15 cellular contexts compared by ENCODE assay signal in the genomic region with DNA sequence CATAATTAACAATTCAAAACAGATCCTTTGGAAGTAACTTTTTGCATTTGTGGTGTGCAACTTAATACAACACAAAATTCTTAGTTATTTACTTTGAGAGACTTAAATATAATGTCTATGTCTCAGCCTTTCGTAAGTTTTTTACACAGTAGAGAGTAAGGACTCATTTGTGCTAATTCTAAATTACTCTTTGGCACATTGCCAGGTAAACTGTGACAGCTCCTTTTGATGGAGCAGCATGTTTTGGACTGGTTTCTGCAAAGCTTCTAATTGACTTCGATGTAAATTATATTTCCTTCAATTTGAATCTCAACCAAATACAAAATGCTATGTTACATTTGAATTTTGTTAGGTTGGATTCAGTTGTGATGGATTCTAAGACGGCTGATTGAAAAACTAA.
DNase-seq lines count a peak whose midpoint lies in the region; ATAC-seq lines count a peak whose summit lies in the region.
"Had no signal": no experiment of that assay in that cellular context is flagged by ENCODE, and none has a peak within 500 bp of the region (broad histone marks: within the 10 kb centered on the region; RNA-seq: fewer than 3 reads in every experiment).

No MANE protein-coding gene starts in this region.

- DNase-seq in NCI-H1417 (lab: John Stamatoyannopoulos, UW) = peak in 2 of 3 experiments; percentile 5 to 64
- no peak for DNase-seq in NCI-H1417 treated with DMSO at 0.1 percent for 48 hours (lab: John Stamatoyannopoulos, UW)
- DNase-seq in NCI-H1105 (lab: John Stamatoyannopoulos, UW) = peak; percentile 18
- peak; percentile 32 for DNase-seq in NCI-H69 (lab: John Stamatoyannopoulos, UW)
- DNase-seq in activated CD8-positive, alpha-beta T cell treated with anti-CD3 and anti-CD28 coated beads, Interleukin-2, amount 10 ng/mL, durations not matched to agents 7 days and 5 days = no peak
- DNase-seq in LoVo (ENCODE audit: low spot score) = no peak
- DNase-seq: Caco-2; CD4-positive, CD25-positive, alpha-beta regulatory T cell; CD8-positive, alpha-beta T cell; DMS153; DND-41; GM23248; H7; HCEC 1CT had no signal

- no peaks in the 10 kb centered on the region for H3K9me3 Mint-ChIP-seq in activated CD8-positive, alpha-beta T cell treated with anti-CD3 and anti-CD28 coated beads, Interleukin-2, amount 10 ng/mL, durations not matched to agents 7 days and 5 days (ENCODE audit: insufficient read depth)
- H3K9me3 Mint-ChIP-seq: CD8-positive, alpha-beta T cell had no signal

- H3K36me3 Mint-ChIP-seq in activated CD8-positive, alpha-beta T cell treated with anti-CD3 and anti-CD28 coated beads, Interleukin-2, amount 10 ng/mL, durations not matched to agents 7 days and 5 days (ENCODE audit: low read depth) = no peaks in the 10 kb centered on the region
- H3K36me3 Mint-ChIP-seq: CD4-positive, CD25-positive, alpha-beta regulatory T cell; CD8-positive, alpha-beta T cell had no signal

- H3K27me3 Mint-ChIP-seq in activated CD8-positive, alpha-beta T cell treated with anti-CD3 and anti-CD28 coated beads, Interleukin-2, amount 10 ng/mL, durations not matched to agents 7 days and 5 days (ENCODE audit: low read depth) = no peaks in the 10 kb centered on the region
- H3K27me3 Mint-ChIP-seq: B cell; CD4-positive, CD25-positive, alpha-beta regulatory T cell had no signal

- CTCF ChIA-PET in activated CD8-positive, alpha-beta T cell treated with anti-CD3 and anti-CD28 coated beads, Interleukin-2, amount 10 ng/mL, durations not matched to agents 7 days and 5 days (lab: Charles Lee) = no interaction called here

- ATAC-seq in activated CD8-positive, alpha-beta T cell treated with anti-CD3 and anti-CD28 coated beads, Interleukin-2, amount 10 ng/mL, durations not matched to agents 7 days and 5 days = no peak
- ATAC-seq: CD8-positive, alpha-beta T cell had no signal

- peaks cover 6% of the 10 kb centered on the region for H3K4me1 Mint-ChIP-seq in activated CD8-positive, alpha-beta T cell treated with anti-CD3 and anti-CD28 coated beads, Interleukin-2, amount 10 ng/mL, durations not matched to agents 7 days and 5 days (ENCODE audit: low read depth)
- H3K4me1 Mint-ChIP-seq: B cell; CD4-positive, CD25-positive, alpha-beta regulatory T cell had no signal

- H3K27ac Mint-ChIP-seq in activated CD8-positive, alpha-beta T cell treated with anti-CD3 and anti-CD28 coated beads, Interleukin-2, amount 10 ng/mL, durations not matched to agents 7 days and 5 days = no peak overlapping the region
- H3K27ac Mint-ChIP-seq: B cell; CD4-positive, CD25-positive, alpha-beta regulatory T cell; CD8-positive, alpha-beta T cell had no signal

- no peak overlapping the region for H3K4me3 Mint-ChIP-seq in activated CD8-positive, alpha-beta T cell treated with anti-CD3 and anti-CD28 coated beads, Interleukin-2, amount 10 ng/mL, durations not matched to agents 7 days and 5 days
- H3K4me3 Mint-ChIP-seq: B cell; CD4-positive, CD25-positive, alpha-beta regulatory T cell; CD8-positive, alpha-beta T cell had no signal

- POLR2A ChIA-PET in activated CD8-positive, alpha-beta T cell treated with anti-CD3 and anti-CD28 coated beads, Interleukin-2, amount 10 ng/mL, durations not matched to agents 7 days and 5 days (lab: Charles Lee) = no interaction called here

Comparison
In these comparisons a context has a peak if more than half of its experiments do, and no peak if none do; other contexts are left out.
1. DNase-seq: peak in NCI-H1417 (2 of 3), NCI-H1105 (single experiment) and NCI-H69 (single experiment); none in NCI-H1417 treated with DMSO at 0.1 percent for 48 hours (single experiment), activated CD8-positive, alpha-beta T cell treated with anti-CD3 and anti-CD28 coated beads, Interleukin-2, amount 10 ng/mL, durations not matched to agents 7 days and 5 days (single experiment) and LoVo (single experiment).